In genomic region chr20:31953749-31954148, GRCh38 we compare ENCODE assay signal across 38 cellular contexts. TPM values are rescaled to one million over a fixed set of nuclear protein-coding genes. Genes with fewer than 3 reads are reported as not detected.
"Had no signal": no experiment of that assay in that cellular context is flagged by ENCODE, and none has a peak within 500 bp of the region (broad histone marks: within the 10 kb centered on the region; RNA-seq: fewer than 3 reads in every experiment).

No MANE protein-coding gene starts in this region.

- ATAC-seq: activated naive CD4-positive, alpha-beta T cell treated with anti-CD3 and anti-CD28 coated beads, Interleukin-2, amount 50 U/mL, for 72 hours; activated naive CD8-positive, alpha-beta T cell treated with anti-CD3 and anti-CD28 coated beads, Interleukin-2, amount 50 U/mL, for 24 hours; activated T-cell treated with anti-CD3 and anti-CD28 coated beads, Interleukin-2, amount 50 U/mL, for 4 hours; activated T-cell treated with anti-CD3 and anti-CD28 coated beads, Interleukin-2, amount 50 U/mL, for 72 hours; activated T-helper 17 cell treated with anti-CD3 and anti-CD28 coated beads, Interleukin-2, amount 50 U/mL, for 72 hours; body of pancreas had no signal

- H3K9me3 ChIP-seq: adrenal gland, ascending aorta, body of pancreas, breast epithelium had no signal

- DNase-seq: activated effector memory CD4-positive, alpha-beta T cell treated with anti-CD3 and anti-CD28 coated beads, Interleukin-2, amount 50 U/mL, for 16 hours; activated effector memory CD4-positive, alpha-beta T cell treated with Interleukin-2 at 50 U/mL for 16 hours; activated gamma-delta T cell; activated gamma-delta T cell treated with Interleukin-2 at 50 U/mL for 16 hours; activated naive CD4-positive, alpha-beta T cell; activated naive CD4-positive, alpha-beta T cell treated with anti-CD3 and anti-CD28 coated beads for 36 hours; activated naive CD4-positive, alpha-beta T cell treated with anti-CD3 and anti-CD28 coated beads, Interleukin-2, amount 10 ng/mL, durations not matched to agents 7 days and 5 days; activated naive CD4-positive, alpha-beta T cell treated with anti-CD3 and anti-CD28 coated beads, Interleukin-2, amount 50 U/mL, for 16 hours; activated naive CD4-positive, alpha-beta T cell treated with Interleukin-2 at 50 U/mL for 16 hours; activated naive CD8-positive, alpha-beta T cell treated with anti-CD3 and anti-CD28 coated beads for 36 hours; activated naive CD8-positive, alpha-beta T cell treated with anti-CD3 and anti-CD28 coated beads, Interleukin-2, amount 10 ng/mL, durations not matched to agents 7 days and 5 days; activated naive CD8-positive, alpha-beta T cell treated with anti-CD3 and anti-CD28 coated beads, Interleukin-2, amount 50 U/mL, for 24 hours; activated T-cell treated with anti-CD3 and anti-CD28 coated beads, Interleukin-2, amount 50 U/mL, for 1 hour; activated T-cell treated with anti-CD3 and anti-CD28 coated beads, Interleukin-2, amount 50 U/mL, for 24 hours; activated T-cell treated with anti-CD3 and anti-CD28 coated beads, Interleukin-2, amount 50 U/mL, for 4 hours; activated T-cell treated with anti-CD3 and anti-CD28 coated beads, Interleukin-2, amount 50 U/mL, for 48 hours; activated T-cell treated with anti-CD3 and anti-CD28 coated beads, Interleukin-2, amount 50 U/mL, for 72 hours; adrenal gland; amniotic stem cell; amygdala; anterior cingulate cortex; aorta; body of pancreas; brain microvascular endothelial cell; caudate nucleus; central memory CD4-positive, alpha-beta T cell; cerebellar nuclear complex had no signal

- FAIRE-seq: astrocyte, bronchial epithelial cell had no signal

- H3K36me3 ChIP-seq: cardiac muscle cell had no signal

- H3K27me3 ChIP-seq: adrenal gland, ascending aorta, body of pancreas, cardiac muscle cell had no signal

- H3K4me3 ChIP-seq: adrenal gland, ascending aorta, body of pancreas, breast epithelium, cardiac muscle cell had no signal

- H3K27ac ChIP-seq: adrenal gland, ascending aorta, body of pancreas, brain microvascular endothelial cell, breast epithelium, cardiac muscle cell had no signal

RNA-seq across cellular contexts. Expression of gene XKR7, which starts 14.2 kb away (rescaled TPM):
- total RNA-seq: activated naive CD8-positive, alpha-beta T cell treated with anti-CD3 and anti-CD28 coated beads, Interleukin-2, amount 10 ng/mL, durations not matched to agents 7 days and 5 days; activated T-cell treated with anti-CD3 and anti-CD28 coated beads, Interleukin-2, amount 50 U/mL, for 4 hours; activated T-cell treated with anti-CD3 and anti-CD28 coated beads, Interleukin-2, amount 50 U/mL, for 72 hours; activated T-helper 1 cell treated with anti-CD3 and anti-CD28 coated beads, Interleukin-12 subunit alpha, Interleukin-12 subunit beta, Interleukin-2, Interleukin-4 antibody, amounts not matched to agents 30 ng/mL and 10 ng/mL and 1 ng/mL, durations not matched to agents 14 hours and 24 hours and 36 hours; activated T-helper 2 cell treated with anti-CD3 and anti-CD28 coated beads, Interferon-gamma antibody, Interleukin-2, Interleukin-4, amounts not matched to agents 10 μg/mL and 5 μg/mL and 100 μg/mL, durations not matched to agents 14 hours and 24 hours and 36 hours; aorta; ascending aorta; breast epithelium; bronchial epithelial cell; cardiac septum had no signal
- polyA plus RNA-seq: cardiac muscle cell had no signal

RNA-seq across cellular contexts. Expression of gene CCM2L, which starts 56.5 kb away (rescaled TPM):
- total RNA-seq: activated naive CD4-positive, alpha-beta T cell treated with anti-CD3 and anti-CD28 coated beads for 36 hours; activated naive CD4-positive, alpha-beta T cell treated with anti-CD3 and anti-CD28 coated beads, Interleukin-2, amount 50 U/mL, for 72 hours; activated naive CD8-positive, alpha-beta T cell treated with anti-CD3 and anti-CD28 coated beads for 36 hours; activated naive CD8-positive, alpha-beta T cell treated with anti-CD3 and anti-CD28 coated beads, Interleukin-2, amount 10 ng/mL, durations not matched to agents 7 days and 5 days; activated T-cell treated with anti-CD3 and anti-CD28 coated beads, Interleukin-2, amount 50 U/mL, for 4 hours; activated T-cell treated with anti-CD3 and anti-CD28 coated beads, Interleukin-2, amount 50 U/mL, for 72 hours; activated T-helper 1 cell treated with anti-CD3 and anti-CD28 coated beads, Interleukin-12 subunit alpha, Interleukin-12 subunit beta, Interleukin-2, Interleukin-4 antibody, amounts not matched to agents 30 ng/mL and 10 ng/mL and 1 ng/mL, durations not matched to agents 14 hours and 24 hours and 36 hours; activated T-helper 17 cell treated with anti-CD3 and anti-CD28 coated beads, Interleukin-2, amount 50 U/mL, for 72 hours; activated T-helper 2 cell treated with anti-CD3 and anti-CD28 coated beads, Interferon-gamma antibody, Interleukin-2, Interleukin-4, amounts not matched to agents 10 μg/mL and 5 μg/mL and 100 μg/mL, durations not matched to agents 14 hours and 24 hours and 36 hours; bronchial epithelial cell; chondrocyte had no signal
